In genomic region chr2:157194097-157194688, GRCh38 we compare ENCODE assay signal across 8 cellular contexts.
DNase-seq lines count a peak whose midpoint lies in the region; ATAC-seq and TF ChIP-seq lines count a peak whose summit lies in the region.

No MANE protein-coding gene starts in this region.

- intact Hi-C loops in activated CD4-positive, alpha-beta T cell treated with anti-CD3 and anti-CD28 coated beads, Interleukin-2, amount 10 ng/mL, durations not matched to agents 24 days and 14 days (cut with micrococcal nuclease): loop anchor here (5.0 kb wide), 2 partner anchors 302 to 1817 kb away; no protein-coding TSS in a partner anchor
- intact Hi-C loops in Panc1 (cut with micrococcal nuclease; ENCODE audit: unreplicated experiment): loop anchor here (5.0 kb wide), 2 partner anchors 597 to 1827 kb away; no protein-coding TSS in a partner anchor

- no peak overlapping the region for H3K27ac ChIP-seq in Panc1 (ENCODE audit: low read length)

- peak; percentile 66 for DNase-seq in activated CD4-positive, alpha-beta T cell treated with anti-CD3 and anti-CD28 coated beads, Interleukin-2, amount 10 ng/mL, durations not matched to agents 24 days and 14 days
- DNase-seq in activated CD4-positive, alpha-beta T cell treated with anti-CD3 and anti-CD28 coated beads for 1 hour: no peak
- DNase-seq in HT-29 (ENCODE audit: low spot score) (peak; percentile 80), Panc1 (ENCODE audit: low read depth, low spot score) (peak; percentile 47), dermis microvascular lymphatic vessel endothelial cell (ENCODE audit: low read depth in 2 of 2) (peak; percentile 46 to 64), mesothelial cell of epicardium (ENCODE audit: low spot score in 2 of 2, unreplicated experiment in 2 of 2) (no peak)
- DNase-seq in effector CD8-positive, alpha-beta T cell (lab: John Stamatoyannopoulos, UW): no peak

- H3K27me3 ChIP-seq in Panc1 (ENCODE audit: control insufficient read depth, insufficient read depth, low read length): no peaks in the 10 kb centered on the region

- ATAC-seq in GM21515 (IDR thresholded peaks at IDR 0.05; ENCODE audit: unreplicated experiment) (peak; percentile 63), Panc1 (peak; percentile 74; the same call in 1 of the 2 replicates)

- H3K4me3 Mint-ChIP-seq in activated CD4-positive, alpha-beta T cell treated with anti-CD3 and anti-CD28 coated beads, Interleukin-2, amount 10 ng/mL, durations not matched to agents 24 days and 14 days: no peak overlapping the region
- H3K4me3 Mint-ChIP-seq in mesothelial cell of epicardium: no peak overlapping the region

- no peaks in the 10 kb centered on the region for H3K4me1 ChIP-seq in Panc1 (ENCODE audit: control insufficient read depth, insufficient read depth, low read length)

- in situ Hi-C loops in Panc1 (cut with HindIII; ENCODE audit: low pct_unique_long_range_greater_than_20kb, low sequenced_read_pairs): no loop called here

- peaks cover 22% of the 10 kb centered on the region for H3K27me3 Mint-ChIP-seq in activated CD4-positive, alpha-beta T cell treated with anti-CD3 and anti-CD28 coated beads, Interleukin-2, amount 10 ng/mL, durations not matched to agents 24 days and 14 days
- no peaks in the 10 kb centered on the region for H3K27me3 Mint-ChIP-seq in mesothelial cell of epicardium (ENCODE audit: low read depth)

- no peak overlapping the region for H3K27ac Mint-ChIP-seq in activated CD4-positive, alpha-beta T cell treated with anti-CD3 and anti-CD28 coated beads, Interleukin-2, amount 10 ng/mL, durations not matched to agents 24 days and 14 days
- H3K27ac Mint-ChIP-seq in mesothelial cell of epicardium: no peak overlapping the region

- no TSS peak for BruUV-seq in Panc1 (replicated peaks; lab: Mats Ljungman, UMichigan)

- H3K9me3 Mint-ChIP-seq in activated CD4-positive, alpha-beta T cell treated with anti-CD3 and anti-CD28 coated beads, Interleukin-2, amount 10 ng/mL, durations not matched to agents 24 days and 14 days: no peaks in the 10 kb centered on the region
- H3K9me3 Mint-ChIP-seq in mesothelial cell of epicardium: no peaks in the 10 kb centered on the region

- no peaks in the 10 kb centered on the region for H3K36me3 Mint-ChIP-seq in activated CD4-positive, alpha-beta T cell treated with anti-CD3 and anti-CD28 coated beads, Interleukin-2, amount 10 ng/mL, durations not matched to agents 24 days and 14 days (ENCODE audit: low read depth)
- no peaks in the 10 kb centered on the region for H3K36me3 Mint-ChIP-seq in mesothelial cell of epicardium

- TF ChIP-seq CTCF in Panc1 (IDR thresholded peaks at IDR 0.05) (peak; percentile 71; the same call in 1 of the 2 replicates), mesothelial cell of epicardium (IDR thresholded peaks at IDR 0.05; ENCODE audit: unreplicated experiment) (peak; percentile 52)

- no peak overlapping the region for H3K4me3 ChIP-seq in Panc1 (ENCODE audit: low read depth in 2 of 2, low read length in 2 of 2)

- no peaks in the 10 kb centered on the region for H3K9me3 ChIP-seq in Panc1 (ENCODE audit: control insufficient read depth, insufficient read depth, low read depth, low read length)

- POLR2A ChIA-PET in Panc1 (lab: Charles Lee): no interaction called here

- peaks cover 9% of the 10 kb centered on the region for H3K4me1 Mint-ChIP-seq in activated CD4-positive, alpha-beta T cell treated with anti-CD3 and anti-CD28 coated beads, Interleukin-2, amount 10 ng/mL, durations not matched to agents 24 days and 14 days
- peaks cover 4% of the 10 kb centered on the region for H3K4me1 Mint-ChIP-seq in mesothelial cell of epicardium

- CTCF ChIA-PET in Panc1 (lab: Charles Lee): interaction anchor here (0.5 kb wide), 1 partner anchor 858 kb away, joined by 6 read pairs; no protein-coding TSS in a partner anchor

- H3K36me3 ChIP-seq in Panc1 (ENCODE audit: control insufficient read depth, insufficient read depth, low read length): no peaks in the 10 kb centered on the region

Comparison
In these comparisons a context has a peak if more than half of its experiments do, and no peak if none do; other contexts are left out.
1. DNase-seq: peak in activated CD4-positive, alpha-beta T cell treated with anti-CD3 and anti-CD28 coated beads, Interleukin-2, amount 10 ng/mL, durations not matched to agents 24 days and 14 days (single experiment), HT-29 (single experiment), Panc1 (single experiment) and dermis microvascular lymphatic vessel endothelial cell (2 of 2); none in activated CD4-positive, alpha-beta T cell treated with anti-CD3 and anti-CD28 coated beads for 1 hour (single experiment), mesothelial cell of epicardium (0 of 2) and effector CD8-positive, alpha-beta T cell (single experiment).